8 cellular contexts compared by ENCODE assay signal in genomic region chr4:153249199-153250154, GRCh38. TPM values are rescaled to one million over a fixed set of nuclear protein-coding genes. Genes with fewer than 3 reads are reported as not detected.
DNase-seq lines count a peak whose midpoint lies in the region; FAIRE-seq and TF ChIP-seq lines count a peak whose summit lies in the region.

No MANE protein-coding gene starts in this region.

- intact Hi-C loops in testis (cut with DNase I; ENCODE audit: low total_unique reads): no loop called here

- TF ChIP-seq POLR2A in H54 (IDR thresholded peaks at IDR 0.05; ENCODE audit: low read depth, low read length) (peak; percentile 60), testis (IDR thresholded peaks at IDR 0.05) (no peak)

- H3K27me3 ChIP-seq in osteoblast (ENCODE audit: insufficient read depth, low read length) (no peaks in the 10 kb centered on the region), testis (no peaks in the 10 kb centered on the region)

- H3K4me2 ChIP-seq in osteoblast (ENCODE audit: insufficient read depth, low read length): peak overlapping the region; percentile 93

- no peaks in the 10 kb centered on the region for H3K36me3 ChIP-seq in SK-N-MC (ENCODE audit: insufficient read depth, low read length)
- H3K36me3 ChIP-seq in osteoblast (ENCODE audit: insufficient read depth, low read length): no peaks in the 10 kb centered on the region
- no peaks in the 10 kb centered on the region for H3K36me3 ChIP-seq in testis (ENCODE audit: low read depth, missing control alignments)

- 5 to 6% methylated on average over 44 of the region's 44 CpGs for WGBS in testis, 2 donors

- DNase-seq in ELF-1 (ENCODE audit: low read depth, low spot score) (peak; percentile 94), H54 (ENCODE audit: insufficient read length, low spot score) (peak; percentile 87), LNCaP clone FGC (ENCODE audit: low read depth) (no peak), SK-N-MC (ENCODE audit: low read depth, low spot score) (no peak), globus pallidus (ENCODE audit: low spot score) (peak; percentile 81), osteoblast (ENCODE audit: insufficient read length, low spot score, missing footprints) (peak; percentile 95), testis (peak; percentile 80)
- peak; percentile 88 for DNase-seq in activated naive CD4-positive, alpha-beta T cell treated with anti-CD3 and anti-CD28 coated beads, Interleukin-2, amount 50 U/mL, for 16 hours

- peak overlapping the region; percentile 70 for H3K9ac ChIP-seq in SK-N-MC (ENCODE audit: insufficient read length)

- H3K9me3 ChIP-seq in SK-N-MC (ENCODE audit: low read depth, low read length) (no peaks in the 10 kb centered on the region), osteoblast (ENCODE audit: low read depth, low read length) (no peaks in the 10 kb centered on the region), testis (no peaks in the 10 kb centered on the region)

- peaks cover 14% of the 10 kb centered on the region for H4K20me1 ChIP-seq in osteoblast (ENCODE audit: insufficient read depth, low read length)

- no peak for TF ChIP-seq CTCF in LNCaP clone FGC (IDR thresholded peaks at IDR 0.05; ENCODE audit: control insufficient read depth, extremely low read depth, insufficient read depth)
- no peak for TF ChIP-seq CTCF in osteoblast (IDR thresholded peaks at IDR 0.05; ENCODE audit: extremely low read depth, low read depth, low read length)
- no peak for TF ChIP-seq CTCF in testis (IDR thresholded peaks at IDR 0.05)

- no peaks in the 10 kb centered on the region for H3K79me2 ChIP-seq in osteoblast (ENCODE audit: insufficient read depth, low read length)

- H3K4me1 ChIP-seq in osteoblast (ENCODE audit: insufficient read depth, low read length) (peaks cover 7% of the 10 kb centered on the region), testis (peaks cover 12% of the 10 kb centered on the region)

- FAIRE-seq in H54 (lab: Jason Lieb, UNC): no peak

- peak overlapping the region; percentile 78 for H3K27ac ChIP-seq in SK-N-MC
- H3K27ac ChIP-seq in osteoblast (ENCODE audit: low read depth, low read length): no peak overlapping the region
- H3K27ac ChIP-seq in testis: peak overlapping the region; percentile 50 to 55

- H3K4me3 ChIP-seq in LNCaP clone FGC (ENCODE audit: low read depth, low read length) (peak overlapping the region; percentile 54), SK-N-MC (peak overlapping the region; percentile 82), osteoblast (ENCODE audit: insufficient read depth, low read length) (peak overlapping the region; percentile 82), testis (peak overlapping the region; percentile 44 to 60)

- H2AFZ ChIP-seq in osteoblast (ENCODE audit: low read length): peak overlapping the region; percentile 82

RNA-seq across cellular contexts. Expression of gene TRIM2, which starts 45.2 kb away (rescaled TPM):
- total RNA-seq in osteoblast (39.8 and 54.5 TPM in 2 replicates), testis (10 to 100 TPM; 10.7 to 12.8 TPM)
- polyA plus RNA-seq in testis (ENCODE audit: insufficient read depth, low read depth, low replicate concordance): 6.1 TPM

Comparison
In these comparisons a context has a peak if more than half of its experiments do, and no peak if none do; other contexts are left out.
1. DNase-seq: peak in ELF-1 (single experiment), H54 (single experiment), activated naive CD4-positive, alpha-beta T cell treated with anti-CD3 and anti-CD28 coated beads, Interleukin-2, amount 50 U/mL, for 16 hours (single experiment), globus pallidus (single experiment), osteoblast (single experiment) and testis (single experiment); none in LNCaP clone FGC (single experiment) and SK-N-MC (single experiment).
2. Peak in every context shown above with its lines, with median percentiles within 50 percentile points of each other: H3K4me3 ChIP-seq.